Comparison of ENCODE assay signal across 20 cellular contexts in the genomic region with DNA sequence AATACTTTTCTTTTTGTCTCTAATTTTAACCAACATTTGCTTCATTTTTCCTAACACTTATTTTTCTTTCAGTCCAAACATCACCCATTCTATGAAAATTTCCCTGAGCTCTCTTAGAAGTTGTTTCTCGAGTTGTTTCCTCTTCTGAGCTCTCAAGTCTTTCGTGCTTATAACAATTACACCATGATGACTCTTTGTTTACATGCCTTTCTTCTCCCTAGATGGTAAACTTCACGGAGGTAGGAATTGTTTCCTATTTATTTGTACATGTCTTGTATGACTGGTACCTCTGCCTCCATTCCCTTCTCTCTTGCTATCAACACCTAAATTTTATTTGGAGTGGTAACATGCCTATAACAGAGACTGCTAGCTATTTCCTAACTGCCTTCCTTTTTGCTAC.
"Had no signal": no experiment of that assay in that cellular context is flagged by ENCODE, and none has a peak within 500 bp of the region (broad histone marks: within the 10 kb centered on the region; RNA-seq: fewer than 3 reads in every experiment).

No MANE protein-coding gene starts in this region.

- H3K9me3 Mint-ChIP-seq: naive thymus-derived CD8-positive, alpha-beta T cell; stimulated activated memory B cell treated with anti-CD40 and anti-IgM and Interleukin-4, amounts not matched to agents 10 μg/mL and 1 μg/mL and 100 μg/mL, for 72 hours; stimulated activated naive CD8-positive, alpha-beta T cell treated with anti-CD3 and anti-CD28 coated beads, Interleukin-15, Interleukin-2, amounts not matched to agents 100 ng/mL and 50 ng/mL, for 24 hours had no signal

- H3K36me3 ChIP-seq: right lobe of liver had no signal

- H3K4me1 ChIP-seq: psoas muscle, right lobe of liver, upper lobe of right lung, vagina had no signal

- H3K27ac Mint-ChIP-seq: stimulated activated memory B cell treated with anti-CD40 and anti-IgM and Interleukin-4, amounts not matched to agents 10 μg/mL and 1 μg/mL and 100 μg/mL, for 72 hours; stimulated activated naive CD8-positive, alpha-beta T cell treated with anti-CD3 and anti-CD28 coated beads, Interleukin-15, Interleukin-2, amounts not matched to agents 100 ng/mL and 50 ng/mL, for 24 hours had no signal

- ATAC-seq: gastroesophageal sphincter; left colon; mucosa of descending colon; naive thymus-derived CD8-positive, alpha-beta T cell; psoas muscle; right lobe of liver; stimulated activated memory B cell treated with anti-CD40 and anti-IgM and Interleukin-4, amounts not matched to agents 10 μg/mL and 1 μg/mL and 100 μg/mL, for 72 hours; upper lobe of right lung had no signal

- DNase-seq: effector memory CD4-positive, alpha-beta T cell; esophagus squamous epithelium; foreskin fibroblast; glutamatergic neuron; left colon; mucosa of descending colon; naive thymus-derived CD8-positive, alpha-beta T cell; psoas muscle; retina; right lobe of liver; stimulated activated CD4-positive, alpha-beta T cell treated with anti-CD3 and anti-CD28 coated beads, Interleukin-4, amount 100 ng/mL, for 1 hour; stimulated activated CD8-positive, alpha-beta memory T cell treated with anti-CD3 and anti-CD28 coated beads, Interleukin-4, amount 100 ng/mL, for 48 hours; upper lobe of right lung had no signal

- H3K9me3 ChIP-seq: esophagus squamous epithelium, gastroesophageal sphincter, mucosa of descending colon, neutrophil, psoas muscle, right lobe of liver, tibial nerve, upper lobe of right lung, vagina had no signal

- H3K27ac ChIP-seq: coronary artery, esophagus squamous epithelium, gastroesophageal sphincter, neutrophil, psoas muscle, right lobe of liver, tibial nerve, upper lobe of right lung, vagina had no signal

- H3K27me3 ChIP-seq: esophagus squamous epithelium, gastroesophageal sphincter, neutrophil, right lobe of liver, tibial nerve, upper lobe of right lung, vagina had no signal

- H3K27me3 Mint-ChIP-seq: naive thymus-derived CD8-positive, alpha-beta T cell; stimulated activated memory B cell treated with anti-CD40 and anti-IgM and Interleukin-4, amounts not matched to agents 10 μg/mL and 1 μg/mL and 100 μg/mL, for 72 hours; stimulated activated naive CD8-positive, alpha-beta T cell treated with anti-CD3 and anti-CD28 coated beads, Interleukin-15, Interleukin-2, amounts not matched to agents 100 ng/mL and 50 ng/mL, for 24 hours had no signal

- H3K4me3 Mint-ChIP-seq: naive thymus-derived CD8-positive, alpha-beta T cell; stimulated activated memory B cell treated with anti-CD40 and anti-IgM and Interleukin-4, amounts not matched to agents 10 μg/mL and 1 μg/mL and 100 μg/mL, for 72 hours; stimulated activated naive CD8-positive, alpha-beta T cell treated with anti-CD3 and anti-CD28 coated beads, Interleukin-15, Interleukin-2, amounts not matched to agents 100 ng/mL and 50 ng/mL, for 24 hours had no signal

- H3K4me3 ChIP-seq: coronary artery, esophagus squamous epithelium, gastroesophageal sphincter, mucosa of descending colon, psoas muscle, right lobe of liver, tibial nerve, upper lobe of right lung, vagina had no signal
